Comparison of ENCODE assay signal across 8 cellular contexts in the genomic region with DNA sequence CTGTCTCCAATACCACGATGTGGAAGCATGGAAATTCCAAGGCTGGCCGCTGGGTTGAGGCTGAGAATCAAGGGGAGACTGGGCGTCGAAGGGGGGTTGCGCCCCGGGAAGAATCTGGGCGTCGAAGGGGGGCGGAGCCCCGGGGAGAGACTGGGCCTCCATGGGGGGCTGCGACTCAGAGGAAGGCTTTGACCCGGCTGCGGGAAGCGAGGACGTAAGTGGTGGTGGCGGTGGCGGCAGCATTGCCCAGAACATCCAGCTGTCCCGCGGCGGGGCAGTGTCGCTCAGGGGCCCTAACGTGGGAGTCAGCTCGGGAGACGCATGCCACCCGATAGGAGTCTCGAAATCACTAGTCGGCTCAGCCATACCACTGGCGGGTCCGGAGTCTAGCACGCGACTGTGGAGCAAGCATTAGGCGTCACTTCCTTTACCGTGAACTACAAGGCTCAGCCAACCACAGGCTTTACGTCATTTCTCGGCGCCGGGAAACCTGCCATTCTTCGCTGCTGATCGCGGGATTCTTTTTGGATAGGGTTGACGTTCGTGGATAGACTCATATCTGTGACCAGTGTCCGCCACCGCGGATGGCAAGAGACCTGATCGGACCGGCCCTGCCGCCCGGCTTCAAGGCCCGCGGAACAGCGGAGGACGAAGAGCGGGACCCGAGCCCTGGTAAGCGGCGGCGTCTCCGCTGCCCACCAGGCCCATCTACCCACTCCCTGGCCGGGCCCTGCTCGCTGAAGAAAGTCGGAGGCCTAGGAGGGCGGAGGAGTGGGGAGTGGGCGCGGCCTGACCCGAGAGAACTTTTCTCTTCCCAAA. TPM values are rescaled to one million over a fixed set of nuclear protein-coding genes. Genes with fewer than 3 reads are reported as not detected.
DNase-seq lines count a peak whose midpoint lies in the region; ATAC-seq, FAIRE-seq and TF ChIP-seq lines count a peak whose summit lies in the region.

A gene with protein sequence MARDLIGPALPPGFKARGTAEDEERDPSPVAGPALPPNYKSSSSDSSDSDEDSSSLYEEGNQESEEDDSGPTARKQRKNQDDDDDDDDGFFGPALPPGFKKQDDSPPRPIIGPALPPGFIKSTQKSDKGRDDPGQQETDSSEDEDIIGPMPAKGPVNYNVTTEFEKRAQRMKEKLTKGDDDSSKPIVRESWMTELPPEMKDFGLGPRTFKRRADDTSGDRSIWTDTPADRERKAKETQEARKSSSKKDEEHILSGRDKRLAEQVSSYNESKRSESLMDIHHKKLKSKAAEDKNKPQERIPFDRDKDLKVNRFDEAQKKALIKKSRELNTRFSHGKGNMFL (plus strand): TSS at position 468 of the 819 bp plus-strand sequence. CDS start 117 bp downstream, at position 585.
TSS of gene NUFIP1 (minus strand) at position 401 of the 819 bp plus-strand sequence. CDS start at position 366, 35 bp downstream.

- H3K4me1 ChIP-seq in left ventricle myocardium inferior = peaks cover 59% of the 10 kb centered on the region

- peak; percentile 97 for FAIRE-seq in GM12892 (lab: Jason Lieb, UNC)

- peak within 1 kb of the TSS; percentile 83 for H3K27ac ChIP-seq in left ventricle myocardium inferior (replicated peaks)

- peaks cover 16% of the 10 kb centered on the region for H3K36me3 ChIP-seq in left ventricle myocardium inferior

- H3K9me3 ChIP-seq in left ventricle myocardium inferior (replicated peaks) = no peaks in the 10 kb centered on the region

- peak within 1 kb of the TSS; percentile 92 for H3K4me3 ChIP-seq in left ventricle myocardium inferior

- ATAC-seq in HG02798 (IDR thresholded peaks at IDR 0.05; ENCODE audit: poor library complexity, unreplicated experiment) = peak; percentile 99

- intact Hi-C loops in left ventricle myocardium inferior (cut with micrococcal nuclease) (no loop called here), posterior vena cava (cut with DNase I) (no loop called here)

- no peaks in the 10 kb centered on the region for H3K27me3 ChIP-seq in left ventricle myocardium inferior (ENCODE audit: low read depth)

- peak; percentile 76; the same call in 1 of the 2 replicates for TF ChIP-seq POLR2A in GM12892 (IDR thresholded peaks at IDR 0.05; ENCODE audit: low read depth, low read length)

- no peak for TF ChIP-seq CTCF in left ventricle myocardium inferior (IDR thresholded peaks at IDR 0.05; ENCODE audit: borderline replicate concordance)

- DNase-seq in GM12892 (ENCODE audit: insufficient read length) (peak; percentile 93), NCI-H1417 treated with DMSO at 0.1 percent for 48 hours (lab: John Stamatoyannopoulos, UW) (peak; percentile 63), T follicular helper cell (ENCODE audit: low read depth) (peak; percentile 92), amniotic epithelial cell (ENCODE audit: low read depth) (peak; percentile 94), left ventricle myocardium inferior (peak; percentile 94), posterior vena cava (ENCODE audit: low spot score) (peak; percentile 98), ureter (ENCODE audit: low spot score) (peak; percentile 93)

RNA-seq across cellular contexts. Expression of the first gene that starts in this region (rescaled TPM):
- polyA plus RNA-seq in GM12892 (2012; ENCODE audit: missing spikeins) = 26.2 TPM
- total RNA-seq in left ventricle myocardium inferior = 10.7 TPM
- total RNA-seq in posterior vena cava = 10 to 100 TPM; 22.2 to 23.1 TPM
- 41.5 TPM for total RNA-seq in ureter

RNA-seq across cellular contexts. Expression of gene NUFIP1, which starts in this region (rescaled TPM):
- 5.2 TPM for polyA plus RNA-seq in GM12892 (2012; ENCODE audit: missing spikeins)
- 3.1 TPM for total RNA-seq in left ventricle myocardium inferior
- 1 to 10 TPM; 5.0 to 5.1 TPM for total RNA-seq in posterior vena cava
- 9.3 TPM for total RNA-seq in ureter

Comparison
In these comparisons a context has a peak if more than half of its experiments do, and no peak if none do; other contexts are left out.
1. Peak in every context shown above with its lines: DNase-seq, ATAC-seq, H3K4me3 ChIP-seq and H3K27ac ChIP-seq.